Comparison of ENCODE assay signal across 1 cellular context in the genomic region with DNA sequence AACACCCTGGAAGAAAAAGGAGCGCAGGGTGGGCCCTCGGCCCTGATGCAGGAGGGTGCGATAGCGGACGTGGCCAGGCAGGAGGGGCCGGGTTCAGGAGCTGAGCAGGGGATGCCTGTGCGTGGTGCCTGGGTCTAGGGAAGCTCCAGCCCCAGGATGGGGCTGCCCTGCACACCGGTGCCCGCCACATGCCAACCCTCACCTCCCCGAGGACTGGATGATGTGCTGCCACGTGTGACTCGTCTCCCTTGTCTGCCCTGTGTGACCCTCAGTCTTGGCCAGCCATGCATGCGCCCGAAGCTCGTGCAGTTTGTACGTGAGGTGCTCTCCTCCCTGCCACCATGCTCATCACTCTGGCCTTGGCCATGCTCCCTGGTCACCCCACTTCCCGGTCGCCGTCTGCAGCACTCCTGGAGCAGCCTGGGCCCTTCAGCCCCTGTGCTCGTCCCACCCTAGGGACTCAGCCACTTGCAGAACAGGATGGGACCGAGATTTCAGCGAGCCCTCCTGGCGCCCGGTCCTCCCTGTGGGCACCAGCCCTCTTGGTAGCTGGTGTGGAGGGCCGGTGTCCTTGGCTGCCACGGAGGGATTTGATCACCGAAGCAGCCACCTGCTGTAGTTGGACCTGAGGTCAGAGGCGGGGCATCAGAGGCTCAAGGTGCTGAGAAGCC.
TF ChIP-seq lines count a peak whose summit lies in the region.

No MANE protein-coding gene starts in this region.

TF ChIP-seq in HepG2, 621 proteins besides CTCF, POLR2A, EP300 and RAD21 (continued from another document):
- TF ChIP-seq SRF (IDR thresholded peaks at IDR 0.05; ENCODE audit: low read depth, low read length) (no peak), ZFP36 (IDR thresholded peaks at IDR 0.05; ENCODE audit: borderline replicate concordance, low read depth, low read length, partially characterized antibody) (no peak), XBP1 (CRISPR knock-in tag; IDR thresholded peaks at IDR 0.05) (no peak), PPARG (CRISPR knock-in tag; conservative IDR thresholded peaks at IDR 0.05) (no peak), NFYC (CRISPR knock-in tag; IDR thresholded peaks at IDR 0.05) (no peak), GTF2F1 (IDR thresholded peaks at IDR 0.05; ENCODE audit: low read length) (no peak), ZBTB7A (CRISPR knock-in tag; IDR thresholded peaks at IDR 0.05) (no peak), YY1 (IDR thresholded peaks at IDR 0.05; ENCODE audit: insufficient read depth, insufficient replicate concordance, low read depth, low read length) (no peak), CHD4 (IDR thresholded peaks at IDR 0.05; ENCODE audit: borderline replicate concordance, low read length) (no peak), NONO (IDR thresholded peaks at IDR 0.05) (no peak), NONO (CRISPR knock-in tag; conservative IDR thresholded peaks at IDR 0.05) (0 out of 2 replicates have a peak, but pooled peaks have one; percentile 22), FOXA3 (CRISPR knock-in tag; IDR thresholded peaks at IDR 0.05) (no peak), RFX5 (IDR thresholded peaks at IDR 0.05; ENCODE audit: low read depth, low read length) (no peak), ARNTL (CRISPR knock-in tag; IDR thresholded peaks at IDR 0.05) (no peak), ZNF138 (CRISPR knock-in tag; IDR thresholded peaks at IDR 0.05; ENCODE audit: low read depth) (no peak), ZNF788 (CRISPR knock-in tag; IDR thresholded peaks at IDR 0.05; ENCODE audit: borderline replicate concordance) (no peak), TMF1 (CRISPR knock-in tag; IDR thresholded peaks at IDR 0.05; ENCODE audit: low read depth) (no peak), ZBTB3 (CRISPR knock-in tag; IDR thresholded peaks at IDR 0.05; ENCODE audit: borderline replicate concordance, low read depth) (no peak), MAFG (CRISPR knock-in tag; IDR thresholded peaks at IDR 0.05) (no peak), POLR2G (IDR thresholded peaks at IDR 0.05; ENCODE audit: low read depth, low read length) (peak; percentile 35; the same call in 1 of the 2 replicates)
- TF ChIP-seq, protein P1, sequence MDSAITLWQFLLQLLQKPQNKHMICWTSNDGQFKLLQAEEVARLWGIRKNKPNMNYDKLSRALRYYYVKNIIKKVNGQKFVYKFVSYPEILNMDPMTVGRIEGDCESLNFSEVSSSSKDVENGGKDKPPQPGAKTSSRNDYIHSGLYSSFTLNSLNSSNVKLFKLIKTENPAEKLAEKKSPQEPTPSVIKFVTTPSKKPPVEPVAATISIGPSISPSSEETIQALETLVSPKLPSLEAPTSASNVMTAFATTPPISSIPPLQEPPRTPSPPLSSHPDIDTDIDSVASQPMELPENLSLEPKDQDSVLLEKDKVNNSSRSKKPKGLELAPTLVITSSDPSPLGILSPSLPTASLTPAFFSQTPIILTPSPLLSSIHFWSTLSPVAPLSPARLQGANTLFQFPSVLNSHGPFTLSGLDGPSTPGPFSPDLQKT (CRISPR knock-in tag; IDR thresholded peaks at IDR 0.05; ENCODE audit: borderline replicate concordance): no peak
- TF ChIP-seq, protein P2, sequence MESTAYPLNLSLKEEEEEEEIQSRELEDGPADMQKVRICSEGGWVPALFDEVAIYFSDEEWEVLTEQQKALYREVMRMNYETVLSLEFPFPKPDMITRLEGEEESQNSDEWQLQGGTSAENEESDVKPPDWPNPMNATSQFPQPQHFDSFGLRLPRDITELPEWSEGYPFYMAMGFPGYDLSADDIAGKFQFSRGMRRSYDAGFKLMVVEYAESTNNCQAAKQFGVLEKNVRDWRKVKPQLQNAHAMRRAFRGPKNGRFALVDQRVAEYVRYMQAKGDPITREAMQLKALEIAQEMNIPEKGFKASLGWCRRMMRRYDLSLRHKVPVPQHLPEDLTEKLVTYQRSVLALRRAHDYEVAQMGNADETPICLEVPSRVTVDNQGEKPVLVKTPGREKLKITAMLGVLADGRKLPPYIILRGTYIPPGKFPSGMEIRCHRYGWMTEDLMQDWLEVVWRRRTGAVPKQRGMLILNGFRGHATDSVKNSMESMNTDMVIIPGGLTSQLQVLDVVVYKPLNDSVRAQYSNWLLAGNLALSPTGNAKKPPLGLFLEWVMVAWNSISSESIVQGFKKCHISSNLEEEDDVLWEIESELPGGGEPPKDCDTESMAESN (CRISPR knock-in tag; conservative IDR thresholded peaks at IDR 0.05): no peak
- TF ChIP-seq, protein P3, sequence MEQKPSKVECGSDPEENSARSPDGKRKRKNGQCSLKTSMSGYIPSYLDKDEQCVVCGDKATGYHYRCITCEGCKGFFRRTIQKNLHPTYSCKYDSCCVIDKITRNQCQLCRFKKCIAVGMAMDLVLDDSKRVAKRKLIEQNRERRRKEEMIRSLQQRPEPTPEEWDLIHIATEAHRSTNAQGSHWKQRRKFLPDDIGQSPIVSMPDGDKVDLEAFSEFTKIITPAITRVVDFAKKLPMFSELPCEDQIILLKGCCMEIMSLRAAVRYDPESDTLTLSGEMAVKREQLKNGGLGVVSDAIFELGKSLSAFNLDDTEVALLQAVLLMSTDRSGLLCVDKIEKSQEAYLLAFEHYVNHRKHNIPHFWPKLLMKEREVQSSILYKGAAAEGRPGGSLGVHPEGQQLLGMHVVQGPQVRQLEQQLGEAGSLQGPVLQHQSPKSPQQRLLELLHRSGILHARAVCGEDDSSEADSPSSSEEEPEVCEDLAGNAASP (CRISPR knock-in tag; IDR thresholded peaks at IDR 0.05; ENCODE audit: borderline replicate concordance): no peak
- TF ChIP-seq, protein P4, sequence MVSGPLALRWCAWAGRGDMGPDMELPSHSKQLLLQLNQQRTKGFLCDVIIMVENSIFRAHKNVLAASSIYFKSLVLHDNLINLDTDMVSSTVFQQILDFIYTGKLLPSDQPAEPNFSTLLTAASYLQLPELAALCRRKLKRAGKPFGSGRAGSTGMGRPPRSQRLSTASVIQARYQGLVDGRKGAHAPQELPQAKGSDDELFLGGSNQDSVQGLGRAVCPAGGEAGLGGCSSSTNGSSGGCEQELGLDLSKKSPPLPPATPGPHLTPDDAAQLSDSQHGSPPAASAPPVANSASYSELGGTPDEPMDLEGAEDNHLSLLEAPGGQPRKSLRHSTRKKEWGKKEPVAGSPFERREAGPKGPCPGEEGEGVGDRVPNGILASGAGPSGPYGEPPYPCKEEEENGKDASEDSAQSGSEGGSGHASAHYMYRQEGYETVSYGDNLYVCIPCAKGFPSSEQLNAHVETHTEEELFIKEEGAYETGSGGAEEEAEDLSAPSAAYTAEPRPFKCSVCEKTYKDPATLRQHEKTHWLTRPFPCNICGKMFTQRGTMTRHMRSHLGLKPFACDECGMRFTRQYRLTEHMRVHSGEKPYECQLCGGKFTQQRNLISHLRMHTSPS (CRISPR knock-in tag; IDR thresholded peaks at IDR 0.05; ENCODE audit: low read depth): no peak
- TF ChIP-seq, protein P5, sequence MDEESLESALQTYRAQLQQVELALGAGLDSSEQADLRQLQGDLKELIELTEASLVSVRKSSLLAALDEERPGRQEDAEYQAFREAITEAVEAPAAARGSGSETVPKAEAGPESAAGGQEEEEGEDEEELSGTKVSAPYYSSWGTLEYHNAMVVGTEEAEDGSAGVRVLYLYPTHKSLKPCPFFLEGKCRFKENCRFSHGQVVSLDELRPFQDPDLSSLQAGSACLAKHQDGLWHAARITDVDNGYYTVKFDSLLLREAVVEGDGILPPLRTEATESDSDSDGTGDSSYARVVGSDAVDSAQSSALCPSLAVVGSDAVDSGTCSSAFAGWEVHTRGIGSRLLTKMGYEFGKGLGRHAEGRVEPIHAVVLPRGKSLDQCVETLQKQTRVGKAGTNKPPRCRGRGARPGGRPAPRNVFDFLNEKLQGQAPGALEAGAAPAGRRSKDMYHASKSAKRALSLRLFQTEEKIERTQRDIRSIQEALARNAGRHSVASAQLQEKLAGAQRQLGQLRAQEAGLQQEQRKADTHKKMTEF (CRISPR knock-in tag; IDR thresholded peaks at IDR 0.05): no peak
- TF ChIP-seq, protein P6, sequence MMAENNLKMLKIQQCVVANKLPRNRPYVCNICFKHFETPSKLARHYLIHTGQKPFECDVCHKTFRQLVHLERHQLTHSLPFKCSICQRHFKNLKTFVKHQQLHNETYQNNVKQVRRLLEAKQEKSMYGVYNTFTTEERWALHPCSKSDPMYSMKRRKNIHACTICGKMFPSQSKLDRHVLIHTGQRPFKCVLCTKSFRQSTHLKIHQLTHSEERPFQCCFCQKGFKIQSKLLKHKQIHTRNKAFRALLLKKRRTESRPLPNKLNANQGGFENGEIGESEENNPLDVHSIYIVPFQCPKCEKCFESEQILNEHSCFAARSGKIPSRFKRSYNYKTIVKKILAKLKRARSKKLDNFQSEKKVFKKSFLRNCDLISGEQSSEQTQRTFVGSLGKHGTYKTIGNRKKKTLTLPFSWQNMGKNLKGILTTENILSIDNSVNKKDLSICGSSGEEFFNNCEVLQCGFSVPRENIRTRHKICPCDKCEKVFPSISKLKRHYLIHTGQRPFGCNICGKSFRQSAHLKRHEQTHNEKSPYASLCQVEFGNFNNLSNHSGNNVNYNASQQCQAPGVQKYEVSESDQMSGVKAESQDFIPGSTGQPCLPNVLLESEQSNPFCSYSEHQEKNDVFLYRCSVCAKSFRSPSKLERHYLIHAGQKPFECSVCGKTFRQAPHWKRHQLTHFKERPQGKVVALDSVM (CRISPR knock-in tag; IDR thresholded peaks at IDR 0.05): no peak
TF ChIP-seq in HepG2: peak in this region for 12.
